ENCODE assay signal across 1 cellular context in the genomic region with DNA sequence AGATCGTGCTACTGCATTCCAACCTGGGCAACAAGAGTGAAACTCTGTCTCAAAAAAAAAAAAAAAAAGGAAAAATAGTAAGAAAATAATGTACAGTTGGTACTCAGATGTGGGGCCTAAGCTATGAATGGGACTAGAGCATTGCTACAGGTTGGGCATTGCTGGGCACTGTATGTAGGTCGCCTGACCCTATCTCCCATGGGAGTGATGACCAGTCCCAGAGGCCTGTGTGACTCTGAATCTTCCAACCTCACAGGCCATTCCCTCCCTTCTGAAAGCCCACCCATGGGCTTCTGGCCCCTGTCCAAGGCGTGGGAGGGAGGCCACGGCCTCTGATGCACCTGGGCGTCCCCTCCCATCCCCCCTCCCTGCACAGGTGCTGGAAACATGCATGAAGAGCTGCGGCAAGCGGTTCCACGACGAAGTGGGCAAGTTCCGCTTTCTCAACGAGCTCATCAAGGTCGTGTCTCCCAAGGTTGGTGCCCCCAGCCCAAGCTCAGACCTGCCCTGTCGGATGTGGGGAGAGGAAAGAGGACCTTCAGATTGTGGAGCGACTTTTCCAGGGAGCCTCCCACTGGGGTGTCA.
TF ChIP-seq lines count a peak whose summit lies in the region.

No MANE protein-coding gene starts in this region.

TF ChIP-seq in GM12878, 131 proteins besides CTCF, POLR2A, EP300 and RAD21:
- TF ChIP-seq SUPT20H (IDR thresholded peaks at IDR 0.05; ENCODE audit: borderline replicate concordance, control insufficient read depth, low read depth, low read length) (no peak), TCF3 (IDR thresholded peaks at IDR 0.05; ENCODE audit: borderline replicate concordance, insufficient read depth, low read depth, low read length) (peak; percentile 78; the same call in 1 of the 2 replicates), ETV6 (conservative IDR thresholded peaks at IDR 0.05 in 1 of 2, IDR thresholded peaks at IDR 0.05 in 1 of 2; ENCODE audit: borderline replicate concordance in 1 of 2, low read depth in 1 of 2) (no peak), SPI1 (IDR thresholded peaks at IDR 0.05; ENCODE audit: borderline replicate concordance, insufficient read depth, low read depth, low read length) (peak; percentile 42; the same call in 1 of the 2 replicates), MEF2B (IDR thresholded peaks at IDR 0.05; ENCODE audit: partially characterized antibody, poor library complexity, severe bottlenecking) (peak; percentile 68), ZNF622 (IDR thresholded peaks at IDR 0.05) (no peak), BHLHE40 (IDR thresholded peaks at IDR 0.05; ENCODE audit: borderline replicate concordance in 1 of 2, low read depth in 2 of 2, low read length in 1 of 2) (peak in 1 of 2 experiments; percentile 12; a peak in 1 of 4 replicates), EGR1 (IDR thresholded peaks at IDR 0.05; ENCODE audit: borderline replicate concordance in 1 of 2, low read depth in 2 of 2, low read length in 2 of 2) (peak in 1 of 2 experiments; percentile 47; a peak in 1 of 3 replicates), TCF12 (IDR thresholded peaks at IDR 0.05; ENCODE audit: low read depth, low read length) (peak; percentile 87)
